8 cellular contexts compared by ENCODE assay signal in genomic region chr9:132372177-132373095, GRCh38. TPM values are rescaled to one million over a fixed set of nuclear protein-coding genes. Genes with fewer than 3 reads are reported as not detected.
DNase-seq lines count a peak whose midpoint lies in the region; ATAC-seq and TF ChIP-seq lines count a peak whose summit lies in the region.

No MANE protein-coding gene starts in this region.

- H3K4me1 ChIP-seq in testis = peaks cover 9% of the 10 kb centered on the region

- no peaks in the 10 kb centered on the region for H3K27me3 Mint-ChIP-seq in activated naive CD8-positive, alpha-beta T cell

- no peak for TF ChIP-seq POLR2A in testis (IDR thresholded peaks at IDR 0.05)

- intact Hi-C loops in testis (cut with DNase I; ENCODE audit: low total_unique reads) = no loop called here

- peaks cover 0 to 12% of the 10 kb centered on the region in 2 donors for H3K36me3 Mint-ChIP-seq in activated naive CD4-positive, alpha-beta T cell treated with anti-CD3 and anti-CD28 coated beads, Interleukin-2, amount 50 U/mL, for 72 hours
- peaks cover 12% of the 10 kb centered on the region for H3K36me3 Mint-ChIP-seq in activated naive CD8-positive, alpha-beta T cell

- 54 to 64% methylated on average over 14 of the region's 14 CpGs for WGBS in testis, 2 donors

- H3K27me3 ChIP-seq in testis = no peaks in the 10 kb centered on the region

- peak overlapping the region; percentile 74 to 92 for H3K27ac Mint-ChIP-seq in activated naive CD4-positive, alpha-beta T cell treated with anti-CD3 and anti-CD28 coated beads, Interleukin-2, amount 50 U/mL, for 72 hours
- peak overlapping the region; percentile 66 for H3K27ac Mint-ChIP-seq in activated naive CD8-positive, alpha-beta T cell

- H3K4me3 ChIP-seq in testis = no peak overlapping the region

- H3K9me3 ChIP-seq in testis = no peaks in the 10 kb centered on the region

- no peaks in the 10 kb centered on the region for H3K36me3 ChIP-seq in testis (ENCODE audit: low read depth, missing control alignments)

- H3K4me3 Mint-ChIP-seq in activated naive CD8-positive, alpha-beta T cell = no peak overlapping the region

- H3K4me1 Mint-ChIP-seq in activated naive CD8-positive, alpha-beta T cell (ENCODE audit: low read depth) = peaks cover 18% of the 10 kb centered on the region

- no peak for DNase-seq in activated naive CD4-positive, alpha-beta T cell treated with anti-CD3 and anti-CD28 coated beads, Interleukin-2, amount 50 U/mL, for 72 hours (ENCODE audit: low spot score in 2 of 2)
- no peak for DNase-seq in activated naive CD4-positive, alpha-beta T cell treated with Interleukin-2 at 50 U/mL for 16 hours
- DNase-seq in kidney tubule cell (ENCODE audit: low spot score) (peak; percentile 67), testis (peak; percentile 78), NCI-H146 treated with DMSO at 0.1 percent for 48 hours (lab: John Stamatoyannopoulos, UW; ENCODE audit: unreplicated experiment) (no peak)

- peak in 1 of 2 donors; percentile 53 for ATAC-seq in activated naive CD4-positive, alpha-beta T cell treated with anti-CD3 and anti-CD28 coated beads, Interleukin-2, amount 50 U/mL, for 72 hours
- ATAC-seq in GM18907 (IDR thresholded peaks at IDR 0.05; ENCODE audit: unreplicated experiment) (no peak), HG02840 (IDR thresholded peaks at IDR 0.05; ENCODE audit: low FRiP score, unreplicated experiment) (no peak)

- H3K9me3 Mint-ChIP-seq in activated naive CD4-positive, alpha-beta T cell treated with anti-CD3 and anti-CD28 coated beads, Interleukin-2, amount 50 U/mL, for 72 hours = no peaks in the 10 kb centered on the region
- H3K9me3 Mint-ChIP-seq in activated naive CD8-positive, alpha-beta T cell (ENCODE audit: low read depth) = no peaks in the 10 kb centered on the region

- no peak for TF ChIP-seq CTCF in testis (IDR thresholded peaks at IDR 0.05)

- peak overlapping the region; percentile 50 to 77 for H3K27ac ChIP-seq in testis

RNA-seq across cellular contexts. Expression of gene SETX, which starts 17.6 kb away (rescaled TPM):
- total RNA-seq in activated naive CD4-positive, alpha-beta T cell treated with anti-CD3 and anti-CD28 coated beads, Interleukin-2, amount 50 U/mL, for 72 hours = 10 to 100 TPM; 43.1 to 45.0 TPM
- total RNA-seq in testis = 100 to 1,000 TPM; 109 to 157 TPM
- 74.1 TPM for polyA plus RNA-seq in testis (ENCODE audit: insufficient read depth, low read depth, low replicate concordance)

RNA-seq across cellular contexts. Expression of gene TTF1, which starts 34.2 kb away (rescaled TPM):
- total RNA-seq in activated naive CD4-positive, alpha-beta T cell treated with anti-CD3 and anti-CD28 coated beads, Interleukin-2, amount 50 U/mL, for 72 hours = 10 to 100 TPM; 33.0 to 36.0 TPM
- 10 to 100 TPM; 15.4 to 19.2 TPM for total RNA-seq in testis
- polyA plus RNA-seq in testis (ENCODE audit: insufficient read depth, low read depth, low replicate concordance) = 19.4 TPM

RNA-seq across cellular contexts. Expression of gene CFAP77, which starts 37.6 kb away (rescaled TPM):
- total RNA-seq in activated naive CD4-positive, alpha-beta T cell treated with anti-CD3 and anti-CD28 coated beads, Interleukin-2, amount 50 U/mL, for 72 hours = not detected
- total RNA-seq in testis = 10 to 100 TPM; 13.6 to 20.9 TPM
- 36.2 TPM for polyA plus RNA-seq in testis (ENCODE audit: insufficient read depth, low read depth, low replicate concordance)

Comparison
In these comparisons a context has a peak if more than half of its experiments do, and no peak if none do; other contexts are left out.
1. DNase-seq: peak in kidney tubule cell (single experiment) and testis (single experiment); none in activated naive CD4-positive, alpha-beta T cell treated with anti-CD3 and anti-CD28 coated beads, Interleukin-2, amount 50 U/mL, for 72 hours (0 of 2), activated naive CD4-positive, alpha-beta T cell treated with Interleukin-2 at 50 U/mL for 16 hours (single experiment) and NCI-H146 treated with DMSO at 0.1 percent for 48 hours (single experiment).
2. RNA of gene CFAP77, which starts 37.6 kb away (total RNA-seq): 13.6 to 20.9 TPM in testis; not detected in activated naive CD4-positive, alpha-beta T cell treated with anti-CD3 and anti-CD28 coated beads, Interleukin-2, amount 50 U/mL, for 72 hours; every median in the first group is over 10 times any median in the second.